Comparison of ENCODE assay signal across 1 cellular context in genomic region chr14:93032301-93032929, GRCh38.
TF ChIP-seq lines count a peak whose summit lies in the region.

No MANE protein-coding gene starts in this region.

TF ChIP-seq in GM23338, 12 proteins besides CTCF, POLR2A, EP300 and RAD21 (continued from another document):
- TF ChIP-seq REST (IDR thresholded peaks at IDR 0.05; ENCODE audit: unreplicated experiment) = no peak
TF ChIP-seq in GM23338: peak in this region for 0.
